Comparison of ENCODE assay signal across 12 cellular contexts in the genomic region with DNA sequence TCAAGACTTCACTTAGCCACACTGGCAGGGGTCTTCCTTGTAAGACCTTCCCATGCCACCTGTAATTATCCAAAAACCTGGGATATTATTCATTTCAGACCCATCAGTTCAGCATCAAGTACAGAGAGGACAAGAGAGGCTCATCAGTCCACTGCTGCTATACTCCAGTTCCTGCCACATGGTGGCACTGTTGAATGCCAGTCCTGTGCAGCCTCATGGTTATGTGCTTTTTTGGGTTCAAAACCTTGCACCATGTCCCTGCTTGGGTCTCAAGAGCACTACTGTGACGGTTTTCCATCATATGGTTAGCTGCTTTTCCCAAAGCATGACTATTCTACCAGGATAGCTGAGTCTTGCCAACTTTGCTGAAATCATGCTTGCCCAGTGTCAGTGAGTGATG. TPM values are rescaled to one million over a fixed set of nuclear protein-coding genes. Genes with fewer than 3 reads are reported as not detected.
DNase-seq lines count a peak whose midpoint lies in the region; ATAC-seq, FAIRE-seq and TF ChIP-seq lines count a peak whose summit lies in the region.
"Had no signal": no experiment of that assay in that cellular context is flagged by ENCODE, and none has a peak within 500 bp of the region (broad histone marks: within the 10 kb centered on the region; RNA-seq: fewer than 3 reads in every experiment).

No MANE protein-coding gene starts in this region.

- DNase-seq in activated T-cell treated with anti-CD3 and anti-CD28 coated beads for 48 hours (ENCODE audit: low read depth) (peak; percentile 15), bronchial epithelial cell (ENCODE audit: low read depth) (no peak), psoas muscle (no peak), GM19239 (ENCODE audit: insufficient read length, low spot score) (no peak), vagina (ENCODE audit: extremely low spot score in 2 of 2) (no peak)
- DNase-seq in activated T-cell treated with anti-CD3 and anti-CD28 coated beads, Interleukin-2, amount 50 U/mL, for 24 hours = no peak
- DNase-seq: dorsolateral prefrontal cortex, NCI-H2081, T-helper 2 cell had no signal

- no peak overlapping the region for H2AFZ ChIP-seq in Loucy (ENCODE audit: low read length)

- no peaks in the 10 kb centered on the region for H3K36me3 Mint-ChIP-seq in activated T-cell treated with anti-CD3 and anti-CD28 coated beads, Interleukin-2, amount 50 U/mL, for 24 hours (ENCODE audit: low read depth)

- H3K9me3 ChIP-seq in Loucy (ENCODE audit: insufficient read depth, low read depth, low read length) = peaks cover 8% of the 10 kb centered on the region; the same call in 1 of the 2 replicates
- peaks cover 4% of the 10 kb centered on the region for H3K9me3 ChIP-seq in psoas muscle
- H3K9me3 ChIP-seq in vagina = no peaks in the 10 kb centered on the region

- no peak for TF ChIP-seq POLR2A in vagina (IDR thresholded peaks at IDR 0.05)

- H3K4me1 Mint-ChIP-seq in activated T-cell treated with anti-CD3 and anti-CD28 coated beads, Interleukin-2, amount 50 U/mL, for 24 hours (ENCODE audit: low read depth) = no peaks in the 10 kb centered on the region

- FAIRE-seq in bronchial epithelial cell (lab: Jason Lieb, UNC) = no peak
- no peak for FAIRE-seq in GM19239 (lab: Jason Lieb, UNC)

- H4K20me1 ChIP-seq in Loucy (ENCODE audit: insufficient read depth, low read length, poor library complexity, severe bottlenecking) = no peaks in the 10 kb centered on the region

- no peak overlapping the region for H3K27ac Mint-ChIP-seq in activated T-cell treated with anti-CD3 and anti-CD28 coated beads, Interleukin-2, amount 50 U/mL, for 24 hours
- H3K27ac Mint-ChIP-seq: activated T-helper 1 cell treated with anti-CD3 and anti-CD28 coated beads, Interleukin-12 subunit alpha, Interleukin-12 subunit beta, Interleukin-2, Interleukin-4 antibody, amounts not matched to agents 30 ng/mL and 10 ng/mL and 1 ng/mL, durations not matched to agents 14 hours and 24 hours and 36 hours had no signal

- H3K27me3 ChIP-seq in Loucy (ENCODE audit: insufficient read depth, low read length, poor library complexity, severe bottlenecking) = no peaks in the 10 kb centered on the region
- H3K27me3 ChIP-seq in bronchial epithelial cell (ENCODE audit: control insufficient read depth, insufficient read depth, low read length) = no peaks in the 10 kb centered on the region
- no peaks in the 10 kb centered on the region for H3K27me3 ChIP-seq in psoas muscle (ENCODE audit: insufficient read depth in 3 of 3, low read length in 2 of 3)
- H3K27me3 ChIP-seq in vagina = no peaks in the 10 kb centered on the region
- H3K27me3 ChIP-seq: dorsolateral prefrontal cortex had no signal

- no peak for ATAC-seq in psoas muscle
- ATAC-seq in HG03280 (IDR thresholded peaks at IDR 0.05; ENCODE audit: unreplicated experiment) = no peak

- H3K4me2 ChIP-seq in Loucy (ENCODE audit: low read depth, low read length, poor library complexity, severe bottlenecking) = no peak overlapping the region

- no peaks in the 10 kb centered on the region for H3K9me2 ChIP-seq in Loucy (replicated peaks; ENCODE audit: low read depth, low read length)

- no peak overlapping the region for H3K27ac ChIP-seq in psoas muscle
- no peak overlapping the region for H3K27ac ChIP-seq in vagina
- H3K27ac ChIP-seq: dorsolateral prefrontal cortex had no signal

- no peak overlapping the region for H3K4me3 ChIP-seq in Loucy (ENCODE audit: low read length, poor library complexity, severe bottlenecking)
- no peak overlapping the region for H3K4me3 ChIP-seq in bronchial epithelial cell (ENCODE audit: low read depth, low read length)
- no peak overlapping the region for H3K4me3 ChIP-seq in psoas muscle
- no peak overlapping the region for H3K4me3 ChIP-seq in vagina
- H3K4me3 ChIP-seq: dorsolateral prefrontal cortex had no signal

- H3K4me1 ChIP-seq in Loucy (ENCODE audit: insufficient read depth, low read length, poor library complexity, severe bottlenecking) (no peaks in the 10 kb centered on the region), psoas muscle (peaks cover 12% of the 10 kb centered on the region), vagina (peaks cover 19% of the 10 kb centered on the region)

- no peak overlapping the region for H3K4me3 Mint-ChIP-seq in activated T-cell treated with anti-CD3 and anti-CD28 coated beads, Interleukin-2, amount 50 U/mL, for 24 hours
- H3K4me3 Mint-ChIP-seq: activated T-helper 1 cell treated with anti-CD3 and anti-CD28 coated beads, Interleukin-12 subunit alpha, Interleukin-12 subunit beta, Interleukin-2, Interleukin-4 antibody, amounts not matched to agents 30 ng/mL and 10 ng/mL and 1 ng/mL, durations not matched to agents 14 hours and 24 hours and 36 hours had no signal

- no peaks in the 10 kb centered on the region for H3F3A ChIP-seq in Loucy (ENCODE audit: low read depth)

- H3K36me3 ChIP-seq in Loucy (ENCODE audit: insufficient read depth, low read length) = no peaks in the 10 kb centered on the region
- H3K36me3 ChIP-seq in bronchial epithelial cell (ENCODE audit: control insufficient read depth, insufficient read depth, low read length) = no peaks in the 10 kb centered on the region
- H3K36me3 ChIP-seq in psoas muscle (ENCODE audit: insufficient read depth in 1 of 2, low read depth in 1 of 2) = no peaks in the 10 kb centered on the region
- H3K36me3 ChIP-seq in vagina = no peaks in the 10 kb centered on the region

- intact Hi-C loops in psoas muscle (cut with DNase I) = no loop called here
- intact Hi-C loops in vagina (cut with DNase I) = no loop called here

- peaks cover 20% of the 10 kb centered on the region for H3K27me3 Mint-ChIP-seq in activated T-cell treated with anti-CD3 and anti-CD28 coated beads, Interleukin-2, amount 50 U/mL, for 24 hours

- peak; percentile 77 for TF ChIP-seq CTCF in Loucy (conservative IDR thresholded peaks at IDR 0.05; ENCODE audit: low read length)
- peak; percentile 36 for TF ChIP-seq CTCF in bronchial epithelial cell (IDR thresholded peaks at IDR 0.05; ENCODE audit: insufficient read depth, low read length, severe bottlenecking)
- TF ChIP-seq CTCF in psoas muscle (IDR thresholded peaks at IDR 0.05) = peak; percentile 19
- TF ChIP-seq CTCF in vagina (IDR thresholded peaks at IDR 0.05) = no peak

- H3K9ac ChIP-seq in Loucy (ENCODE audit: low read depth, low read length, poor library complexity, severe bottlenecking) = no peak overlapping the region

- WGBS in psoas muscle, 3 donors = 66 to 81% (median 67%) methylated on average over 1 of the region's 1 CpG

- H3K9me3 Mint-ChIP-seq in activated T-cell treated with anti-CD3 and anti-CD28 coated beads, Interleukin-2, amount 50 U/mL, for 24 hours = peaks cover 11% of the 10 kb centered on the region

- no peaks in the 10 kb centered on the region for H3K79me2 ChIP-seq in Loucy (ENCODE audit: insufficient read depth, low read length)

RNA-seq across cellular contexts. Expression of a gene that starts 8.5 kb away (rescaled TPM):
- total RNA-seq in bronchial epithelial cell (0.77 and 1.3 TPM in 2 replicates), psoas muscle (1 to 10 TPM in 3 of 4 donors, under 1 TPM in 1; 0.78 to 3.8 (median 1.8) TPM), vagina (12.0 TPM)
- 1 to 10 TPM in 1 of 3 donors, under 1 TPM in 2; 0.56 to 5.6 (median 0.62) TPM for polyA plus RNA-seq in psoas muscle

Comparison
In these comparisons a context has a peak if more than half of its experiments do, and no peak if none do; other contexts are left out.
1. CTCF ChIP-seq: peak in Loucy (single experiment), bronchial epithelial cell (single experiment) and psoas muscle (single experiment); none in vagina (0 of 3).